8 cellular contexts compared by ENCODE assay signal in genomic region chr20:36460648-36461599, GRCh38.
DNase-seq lines count a peak whose midpoint lies in the region; ATAC-seq, FAIRE-seq and TF ChIP-seq lines count a peak whose summit lies in the region.

No MANE protein-coding gene starts in this region.

- FAIRE-seq in D721Med (lab: Jason Lieb, UNC): no peak

- H3K79me2 ChIP-seq in OCI-LY1 (ENCODE audit: insufficient read depth, low read length): no peaks in the 10 kb centered on the region

- H3K4me1 ChIP-seq in HUES6 (ENCODE audit: control insufficient read depth, insufficient read depth, low read length) (peaks cover 34% of the 10 kb centered on the region), OCI-LY1 (ENCODE audit: insufficient read depth, low read length, severe bottlenecking) (peaks cover 25% of the 10 kb centered on the region), mucosa of descending colon (ENCODE audit: low read depth) (peaks cover 24% of the 10 kb centered on the region)

- intact Hi-C loops in mucosa of descending colon (cut with DNase I, micrococcal nuclease): loop anchor here in 1 of 2 donors (10.0 kb wide), 1 partner anchor 84 kb away; the partner anchor contains the start of gene MYL9

- H3K27ac ChIP-seq in HUES6 (ENCODE audit: low read depth, low read length) (peak overlapping the region; percentile 63), OCI-LY1 (ENCODE audit: low read depth, low read length, poor library complexity, severe bottlenecking) (peak overlapping the region; percentile 40)

- peak; percentile 47 for ATAC-seq in GM21447 (IDR thresholded peaks at IDR 0.05; ENCODE audit: unreplicated experiment)
- peak; percentile 82 for ATAC-seq in mucosa of descending colon

- peak overlapping the region; percentile 31; the same call in 1 of the 2 replicates for H2AFZ ChIP-seq in OCI-LY1 (ENCODE audit: low read length)

- peak overlapping the region; percentile 54 for H3K4me3 ChIP-seq in HUES6 (ENCODE audit: low read depth, low read length)
- H3K4me3 ChIP-seq in OCI-LY1 (ENCODE audit: low read depth, low read length, poor library complexity, severe bottlenecking): peak overlapping the region; percentile 81
- H3K4me3 ChIP-seq in epithelial cell of esophagus (ENCODE audit: low read length): peak overlapping the region; percentile 41
- peak overlapping the region; percentile 28 for H3K4me3 ChIP-seq in mucosa of descending colon

- H3K9me3 ChIP-seq in HUES6 (ENCODE audit: control insufficient read depth, insufficient read depth, low read depth, low read length): no peaks in the 10 kb centered on the region
- no peaks in the 10 kb centered on the region for H3K9me3 ChIP-seq in OCI-LY1 (ENCODE audit: low read length)
- H3K9me3 ChIP-seq in mucosa of descending colon: no peaks in the 10 kb centered on the region

- H4K20me1 ChIP-seq in OCI-LY1 (ENCODE audit: insufficient read depth, low read length): no peaks in the 10 kb centered on the region

- no peaks in the 10 kb centered on the region for H3K9me2 ChIP-seq in OCI-LY1 (ENCODE audit: low read depth, low read length)

- no peak for TF ChIP-seq CTCF in D721Med (IDR thresholded peaks at IDR 0.05; ENCODE audit: insufficient read depth, missing control alignments)
- no peak for TF ChIP-seq CTCF in OCI-LY1 (IDR thresholded peaks at IDR 0.05; ENCODE audit: low read length)
- no peak for TF ChIP-seq CTCF in epithelial cell of esophagus (IDR thresholded peaks at IDR 0.05; ENCODE audit: insufficient read depth, low read depth, low read length, missing control alignments)
- no peak for TF ChIP-seq CTCF in mucosa of descending colon (IDR thresholded peaks at IDR 0.05)

- peak; percentile 75 for DNase-seq in D721Med (ENCODE audit: insufficient read length, low spot score)
- DNase-seq in activated T-cell treated with anti-CD3 and anti-CD28 coated beads for 24 hours (ENCODE audit: low read depth): peak; percentile 82
- DNase-seq in epithelial cell of esophagus (ENCODE audit: low read depth): peak; percentile 92
- DNase-seq in mucosa of descending colon: peak; percentile 95 to 97 (median 95)
- peak; percentile 83 to 88 for DNase-seq in stimulated activated CD8-positive, alpha-beta memory T cell treated with anti-CD3 and anti-CD28 coated beads, Interleukin-2, amount 100 ng/mL, for 48 hours (ENCODE audit: low read depth in 2 of 2)

- H3K36me3 ChIP-seq in HUES6 (ENCODE audit: control insufficient read depth, insufficient read depth, low read length) (no peaks in the 10 kb centered on the region), OCI-LY1 (ENCODE audit: insufficient read depth, low read length) (no peaks in the 10 kb centered on the region), mucosa of descending colon (ENCODE audit: low read depth) (no peaks in the 10 kb centered on the region)

- H3K27me3 ChIP-seq in HUES6 (ENCODE audit: control insufficient read depth, insufficient read depth, low read length): no peaks in the 10 kb centered on the region
- peaks cover 7% of the 10 kb centered on the region; the same call in 1 of the 2 replicates for H3K27me3 ChIP-seq in OCI-LY1 (ENCODE audit: insufficient read depth, low read length)

- peak overlapping the region; percentile 83 for H3K9ac ChIP-seq in HUES6 (ENCODE audit: low read length)
- H3K9ac ChIP-seq in OCI-LY1 (ENCODE audit: low read length): peak overlapping the region; percentile 61

- H3F3A ChIP-seq in OCI-LY1 (ENCODE audit: insufficient read depth, low read length): no peaks in the 10 kb centered on the region

- H3K4me2 ChIP-seq in OCI-LY1 (ENCODE audit: low read length): peak overlapping the region; percentile 67

Comparison
In these comparisons a context has a peak if more than half of its experiments do, and no peak if none do; other contexts are left out.
1. Peak in every context shown above with its lines: DNase-seq, ATAC-seq, H3K4me3 ChIP-seq and H3K27ac ChIP-seq.
2. H3K4me3 ChIP-seq: peak in every context shown above with its lines; median percentile 81 in OCI-LY1; 54 in HUES6; 41 in epithelial cell of esophagus; 28 in mucosa of descending colon.